In the genomic region with DNA sequence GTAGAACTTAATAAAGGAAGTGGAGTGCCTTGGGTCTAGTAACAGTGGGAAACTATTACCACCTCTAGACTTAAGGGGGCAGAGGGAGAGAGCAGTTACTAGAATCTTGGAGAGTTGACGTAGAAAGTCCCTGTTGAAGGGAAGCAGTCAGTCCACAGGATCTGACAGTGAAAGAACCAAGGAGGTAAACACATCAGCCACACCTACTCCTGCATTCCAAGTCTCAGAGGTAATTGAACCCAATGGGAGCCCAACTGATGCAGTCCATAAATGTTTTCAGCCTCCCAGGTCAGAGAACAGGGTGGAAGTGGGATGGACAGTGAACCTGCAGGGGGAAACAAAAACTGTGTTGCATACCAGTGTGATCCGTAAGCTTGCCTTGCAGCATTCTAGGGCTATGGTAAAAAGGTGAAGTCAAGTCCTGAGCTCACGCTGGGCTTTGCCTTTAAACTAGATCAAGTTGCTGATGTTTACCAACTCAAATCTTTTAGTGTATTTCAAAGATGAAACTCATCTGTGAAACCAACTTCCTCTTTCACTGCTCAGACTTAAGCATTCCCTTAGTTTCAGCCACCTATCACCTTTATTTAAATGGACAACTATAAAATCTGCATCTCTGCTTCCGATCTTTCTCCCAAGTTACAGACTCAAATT, we compare ENCODE assay signal across 10 cellular contexts. TPM values are rescaled to one million over a fixed set of nuclear protein-coding genes. Genes with fewer than 3 reads are reported as not detected.
DNase-seq lines count a peak whose midpoint lies in the region; ATAC-seq and TF ChIP-seq lines count a peak whose summit lies in the region.
"Had no signal": no experiment of that assay in that cellular context is flagged by ENCODE, and none has a peak within 500 bp of the region (broad histone marks: within the 10 kb centered on the region; RNA-seq: fewer than 3 reads in every experiment).

No MANE protein-coding gene starts in this region.

- H3K4me1 Mint-ChIP-seq in activated T-cell treated with anti-CD3 and anti-CD28 coated beads, Interleukin-2, amount 50 U/mL, for 4 hours (ENCODE audit: low read depth) = no peaks in the 10 kb centered on the region

- no CpG with 5 or more reads among the region's 4 CpGs for WGBS in iPS DF 6.9 (ENCODE audit: insufficient coverage, insufficient read length)
- 79% methylated on average over 4 of the region's 4 CpGs for WGBS in suprapubic skin

- ATAC-seq in GM21390 (IDR thresholded peaks at IDR 0.05; ENCODE audit: unreplicated experiment) = peak; percentile 53
- ATAC-seq in RWPE2 (ENCODE audit: low read depth) = no peak
- no peak for ATAC-seq in activated T-cell treated with anti-CD3 and anti-CD28 coated beads, Interleukin-2, amount 50 U/mL, for 4 hours
- no peak for ATAC-seq in GM19023 (IDR thresholded peaks at IDR 0.05; ENCODE audit: unreplicated experiment)
- ATAC-seq: stimulated activated naive CD8-positive, alpha-beta T cell treated with anti-CD3 and anti-CD28 coated beads, Interleukin-15, Interleukin-2, amounts not matched to agents 100 U/mL and 50 U/mL, for 24 hours had no signal

- no peaks in the 10 kb centered on the region for H3K36me3 Mint-ChIP-seq in activated T-cell treated with anti-CD3 and anti-CD28 coated beads, Interleukin-2, amount 50 U/mL, for 4 hours (ENCODE audit: insufficient read depth)

- H3K4me3 ChIP-seq in RWPE2 (ENCODE audit: severe bottlenecking) = no peak overlapping the region
- no peak overlapping the region for H3K4me3 ChIP-seq in iPS DF 6.9 (ENCODE audit: low read length)
- no peak overlapping the region for H3K4me3 ChIP-seq in suprapubic skin
- H3K4me3 ChIP-seq: adrenal gland had no signal

- no peak for TF ChIP-seq EP300 in suprapubic skin (IDR thresholded peaks at IDR 0.05)

- peak overlapping the region; percentile 8 for H3K27ac ChIP-seq in RWPE2 (ENCODE audit: poor library complexity, severe bottlenecking)
- H3K27ac ChIP-seq in iPS DF 6.9 (ENCODE audit: low read length) = no peak overlapping the region
- H3K27ac ChIP-seq in suprapubic skin = peak overlapping the region; percentile 31

- TF ChIP-seq POLR2A in suprapubic skin (IDR thresholded peaks at IDR 0.05) = no peak

- TF ChIP-seq CTCF in RWPE2 (IDR thresholded peaks at IDR 0.05; ENCODE audit: poor library complexity, severe bottlenecking) (no peak), suprapubic skin (IDR thresholded peaks at IDR 0.05) (no peak)

- H3K36me3 ChIP-seq in RWPE2 (ENCODE audit: low read depth) (no peaks in the 10 kb centered on the region), iPS DF 6.9 (ENCODE audit: control insufficient read depth, insufficient read depth, low read length) (no peaks in the 10 kb centered on the region), suprapubic skin (no peaks in the 10 kb centered on the region)
- H3K36me3 ChIP-seq: adrenal gland had no signal

- DNase-seq in RWPE2 (ENCODE audit: low spot score) (no peak), iPS DF 6.9 (ENCODE audit: low read depth, low spot score) (peak; percentile 20), suprapubic skin (ENCODE audit: low spot score in 2 of 2) (no peak), DMS153 (lab: John Stamatoyannopoulos, UW) (no peak)
- no peak for DNase-seq in activated T-cell treated with anti-CD3 and anti-CD28 coated beads, Interleukin-2, amount 50 U/mL, for 4 hours
- no peak for DNase-seq in stimulated activated CD4-positive, alpha-beta T cell treated with anti-CD3 and anti-CD28 coated beads, Interleukin-2, amount 100 ng/mL, for 24 hours
- DNase-seq: stimulated activated naive CD8-positive, alpha-beta T cell treated with anti-CD3 and anti-CD28 coated beads, Interleukin-15, Interleukin-2, amounts not matched to agents 100 U/mL and 50 U/mL, for 24 hours had no signal

- H3K27me3 ChIP-seq in RWPE2 (ENCODE audit: insufficient read depth, poor library complexity, severe bottlenecking) = no peaks in the 10 kb centered on the region
- H3K27me3 ChIP-seq in iPS DF 6.9 (ENCODE audit: control insufficient read depth, insufficient read depth, low read length) = no peaks in the 10 kb centered on the region
- no peaks in the 10 kb centered on the region for H3K27me3 ChIP-seq in suprapubic skin
- H3K27me3 ChIP-seq: adrenal gland had no signal

- H3K4me1 ChIP-seq in RWPE2 (ENCODE audit: insufficient read depth, poor library complexity, severe bottlenecking) (peaks cover 33% of the 10 kb centered on the region), iPS DF 6.9 (ENCODE audit: control insufficient read depth, insufficient read depth, low read length) (no peaks in the 10 kb centered on the region), suprapubic skin (peaks cover 35% of the 10 kb centered on the region)

- no peaks in the 10 kb centered on the region for H3K9me3 Mint-ChIP-seq in activated T-cell treated with anti-CD3 and anti-CD28 coated beads, Interleukin-2, amount 50 U/mL, for 4 hours

- no peak overlapping the region for H3K4me3 Mint-ChIP-seq in activated T-cell treated with anti-CD3 and anti-CD28 coated beads, Interleukin-2, amount 50 U/mL, for 4 hours

- H3K9me3 ChIP-seq in RWPE2 (ENCODE audit: severe bottlenecking) (no peaks in the 10 kb centered on the region), iPS DF 6.9 (ENCODE audit: control insufficient read depth, insufficient read depth, low read length) (no peaks in the 10 kb centered on the region; the same call in 1 of the 2 replicates), suprapubic skin (no peaks in the 10 kb centered on the region)
- H3K9me3 ChIP-seq: adrenal gland had no signal

- peaks cover 2% of the 10 kb centered on the region for H3K27me3 Mint-ChIP-seq in activated T-cell treated with anti-CD3 and anti-CD28 coated beads, Interleukin-2, amount 50 U/mL, for 4 hours (ENCODE audit: low read depth)

RNA-seq across cellular contexts. Expression of gene SLC16A12, which starts 57.2 kb away (rescaled TPM):
- total RNA-seq in suprapubic skin = 1 to 10 TPM in 2 of 4 donors, under 1 TPM in 2; 0.60 to 1.4 (median 1.0) TPM
- total RNA-seq in activated T-cell treated with anti-CD3 and anti-CD28 coated beads, Interleukin-2, amount 50 U/mL, for 4 hours = not detected
